Comparison of ENCODE assay signal across 21 cellular contexts in the genomic region with DNA sequence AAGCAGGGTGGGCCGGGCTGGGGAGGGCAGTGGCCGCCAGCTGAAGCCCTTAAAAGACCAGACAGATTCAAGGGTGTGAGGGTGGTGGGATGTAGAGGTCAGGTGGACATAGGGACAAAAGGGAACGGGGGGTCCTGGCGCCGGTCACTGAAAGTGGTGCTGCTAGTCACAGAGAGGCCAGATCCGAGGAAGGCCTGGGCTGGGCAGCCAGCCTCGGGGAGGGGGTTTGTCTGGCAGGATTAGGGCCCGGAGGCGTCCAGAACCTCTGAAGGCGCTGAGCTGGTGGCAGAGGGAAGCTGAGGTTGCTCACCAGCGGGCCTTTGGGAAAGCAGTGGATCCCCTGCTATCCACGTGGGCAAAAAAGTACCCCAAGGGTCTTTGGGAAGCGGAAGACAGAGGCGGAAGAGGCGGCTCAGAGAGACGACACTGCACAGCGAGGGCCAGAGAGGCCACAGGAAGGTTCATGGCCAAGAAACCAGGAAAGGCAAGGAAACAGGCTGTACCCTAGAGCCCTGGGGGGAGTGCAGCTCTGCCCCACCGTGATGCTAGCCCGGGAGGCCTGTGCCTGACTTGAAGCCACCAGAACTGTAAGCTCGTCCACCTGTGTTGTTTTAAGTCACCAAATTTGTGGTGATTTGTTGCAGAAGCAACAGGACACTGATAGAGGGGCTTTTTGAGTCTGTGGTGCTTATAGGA.
A peak's percentile ranks its signal among the peaks of the same experiment; 100 is the strongest.
DNase-seq lines count a peak whose midpoint lies in the region; ATAC-seq and TF ChIP-seq lines count a peak whose summit lies in the region.
"Had no signal": no experiment of that assay in that cellular context is flagged by ENCODE, and none has a peak within 500 bp of the region (broad histone marks: within the 10 kb centered on the region; RNA-seq: fewer than 3 reads in every experiment).

No MANE protein-coding gene starts in this region.

- no peak overlapping the region for H3K27ac ChIP-seq in upper lobe of right lung
- H3K27ac ChIP-seq: PC-9 had no signal

- H3K27me3 Mint-ChIP-seq in chondrocyte (ENCODE audit: low read depth), result no peaks in the 10 kb centered on the region
- H3K27me3 Mint-ChIP-seq in neural crest cell (ENCODE audit: low read depth), result peaks cover 7% of the 10 kb centered on the region
- H3K27me3 Mint-ChIP-seq: CD4-positive, alpha-beta memory T cell had no signal

- intact Hi-C loops in cardiac septum (cut with DNase I), result no loop called here
- intact Hi-C loops in Right ventricle myocardium superior (cut with DNase I), result no loop called here
- intact Hi-C loops in upper lobe of right lung (cut with DNase I), result no loop called here

- H3K4me1 ChIP-seq in upper lobe of right lung, result no peaks in the 10 kb centered on the region

- DNase-seq in cardiac septum (ENCODE audit: low spot score) (peak; percentile 70), Right ventricle myocardium superior (no peak), chondrocyte (ENCODE audit: low spot score) (no peak), neural crest cell (ENCODE audit: low read depth, low spot score) (no peak), upper lobe of right lung (peak; percentile 40), GM20000 (ENCODE audit: low spot score) (no peak)
- no peak for DNase-seq in activated CD8-positive, alpha-beta memory T cell treated with anti-CD3 and anti-CD28 coated beads, Interleukin-2, amount 50 U/mL, for 4 hours
- DNase-seq: C1 segment of cervical spinal cord; CD4-positive, alpha-beta memory T cell; COR-L47; DMS53; KBM-7; MG63; NCI-H1105 treated with DMSO at 0.1 percent for 48 hours; NCI-H146; NCI-H2029; NCI-H446 treated with DMSO at 0.1 percent for 48 hours; NCI-H526; NCI-H82; PC-9; SHP77 had no signal

- H3K4me1 Mint-ChIP-seq in chondrocyte (ENCODE audit: low read depth) (peaks cover 30% of the 10 kb centered on the region), neural crest cell (peaks cover 15% of the 10 kb centered on the region)

- no peaks in the 10 kb centered on the region for H3K27me3 ChIP-seq in upper lobe of right lung
- H3K27me3 ChIP-seq: MG63 had no signal

- TF ChIP-seq CTCF in chondrocyte (IDR thresholded peaks at IDR 0.05) (no peak), neural crest cell (conservative IDR thresholded peaks at IDR 0.05) (no peak), upper lobe of right lung (IDR thresholded peaks at IDR 0.05) (no peak), GM20000 (IDR thresholded peaks at IDR 0.05; ENCODE audit: extremely low read depth, missing control alignments) (no peak)

- H3K27ac Mint-ChIP-seq in chondrocyte (ENCODE audit: unreplicated experiment) (peak overlapping the region; percentile 33), neural crest cell (ENCODE audit: unreplicated experiment) (peak overlapping the region; percentile 72)

- H3K36me3 Mint-ChIP-seq in chondrocyte (ENCODE audit: low read depth), result no peaks in the 10 kb centered on the region
- peaks cover 5% of the 10 kb centered on the region for H3K36me3 Mint-ChIP-seq in neural crest cell (ENCODE audit: low read depth)
- H3K36me3 Mint-ChIP-seq: CD4-positive, alpha-beta memory T cell had no signal

- H3K4me3 Mint-ChIP-seq in chondrocyte (ENCODE audit: unreplicated experiment), result no peak overlapping the region
- H3K4me3 Mint-ChIP-seq in neural crest cell, result no peak overlapping the region

- H3K36me3 ChIP-seq in upper lobe of right lung, result no peaks in the 10 kb centered on the region
- H3K36me3 ChIP-seq: MG63 had no signal

- no peaks in the 10 kb centered on the region for H3K9me3 Mint-ChIP-seq in chondrocyte (ENCODE audit: low read depth)
- no peaks in the 10 kb centered on the region for H3K9me3 Mint-ChIP-seq in neural crest cell

- no peak overlapping the region for H3K4me3 ChIP-seq in upper lobe of right lung
- H3K4me3 ChIP-seq: MG63, PC-9 had no signal

- no peaks in the 10 kb centered on the region for H3K9me3 ChIP-seq in upper lobe of right lung
- H3K9me3 ChIP-seq: MG63 had no signal

- no peak for ATAC-seq in Right ventricle myocardium superior (ENCODE audit: poor library complexity)
- ATAC-seq in upper lobe of right lung, result no peak

Comparison
In these comparisons a context has a peak if more than half of its experiments do, and no peak if none do; other contexts are left out.
1. DNase-seq: peak in cardiac septum (single experiment) and upper lobe of right lung (single experiment); none in Right ventricle myocardium superior (single experiment), chondrocyte (single experiment), neural crest cell (single experiment), GM20000 (single experiment) and activated CD8-positive, alpha-beta memory T cell treated with anti-CD3 and anti-CD28 coated beads, Interleukin-2, amount 50 U/mL, for 4 hours (single experiment).